ENCODE assay signal across 8 cellular contexts in genomic region chr17:74190154-74190553, GRCh38.
DNase-seq lines count a peak whose midpoint lies in the region; ATAC-seq and TF ChIP-seq lines count a peak whose summit lies in the region.

No MANE protein-coding gene starts in this region.

- H3K4me3 ChIP-seq in fibroblast of pulmonary artery (replicated peaks; ENCODE audit: low read depth, low read length), result no peak overlapping the region

- peak; percentile 47 for ATAC-seq in HG03139 (IDR thresholded peaks at IDR 0.05; ENCODE audit: unreplicated experiment)
- peak; percentile 48 for ATAC-seq in stimulated activated naive CD8-positive, alpha-beta T cell treated with anti-CD3 and anti-CD28 coated beads, Interleukin-15, Interleukin-2, amounts not matched to agents 100 U/mL and 50 U/mL, for 24 hours
- ATAC-seq in GM21825 (IDR thresholded peaks at IDR 0.05; ENCODE audit: unreplicated experiment), result no peak

- no peak for TF ChIP-seq CTCF in fibroblast of pulmonary artery (IDR thresholded peaks at IDR 0.05; ENCODE audit: low read length, missing control alignments)

- DNase-seq in NCI-H187 treated with DMSO at 0.1 percent for 48 hours (lab: John Stamatoyannopoulos, UW) (peak; percentile 38), NCI-H187 (lab: John Stamatoyannopoulos, UW) (no peak), OCI-M1 (lab: John Stamatoyannopoulos, UW) (peak; percentile 41), fibroblast of pulmonary artery (ENCODE audit: low read depth) (peak; percentile 74), KG1 (lab: John Stamatoyannopoulos, UW) (no peak)
- no peak for DNase-seq in stimulated activated naive CD8-positive, alpha-beta T cell treated with anti-CD3 and anti-CD28 coated beads, Interleukin-15, Interleukin-2, amounts not matched to agents 100 U/mL and 50 U/mL, for 24 hours

Comparison
In these comparisons a context has a peak if more than half of its experiments do, and no peak if none do; other contexts are left out.
1. DNase-seq: peak in NCI-H187 treated with DMSO at 0.1 percent for 48 hours (single experiment), OCI-M1 (single experiment) and fibroblast of pulmonary artery (single experiment); none in NCI-H187 (0 of 2), stimulated activated naive CD8-positive, alpha-beta T cell treated with anti-CD3 and anti-CD28 coated beads, Interleukin-15, Interleukin-2, amounts not matched to agents 100 U/mL and 50 U/mL, for 24 hours (single experiment) and KG1 (single experiment).